In the genomic region with DNA sequence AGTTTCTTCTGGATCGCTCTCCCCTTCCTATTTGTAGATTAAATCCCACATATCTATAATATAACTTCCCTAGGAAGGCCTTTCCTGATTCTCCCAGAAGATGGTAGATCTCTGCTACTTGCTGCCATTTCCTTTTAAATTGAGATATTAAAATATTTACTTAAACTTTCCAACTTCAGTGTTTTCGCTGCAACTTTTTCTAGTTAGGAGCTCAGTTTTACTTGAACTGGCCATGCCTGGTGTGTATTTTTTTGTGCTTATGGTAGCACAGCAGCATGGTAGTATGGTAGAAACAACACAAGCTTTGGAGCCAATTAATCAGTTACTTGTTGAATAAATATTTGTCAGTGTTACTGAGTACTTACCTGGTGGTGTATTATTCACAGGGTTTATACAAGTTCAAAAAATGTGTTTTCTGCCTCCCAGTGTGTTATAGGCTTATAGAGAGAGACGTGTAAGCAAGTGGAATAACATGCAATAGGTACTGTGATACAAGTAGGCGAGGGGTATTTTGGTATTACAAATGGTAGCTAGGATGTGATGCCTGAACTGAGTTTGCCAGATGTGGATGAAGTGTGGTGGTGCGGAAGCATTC, we compare ENCODE assay signal across 17 cellular contexts. TPM values are rescaled to one million over a fixed set of nuclear protein-coding genes. Genes with fewer than 3 reads are reported as not detected.
DNase-seq lines count a peak whose midpoint lies in the region; ATAC-seq, FAIRE-seq and TF ChIP-seq lines count a peak whose summit lies in the region.
"Had no signal": no experiment of that assay in that cellular context is flagged by ENCODE, and none has a peak within 500 bp of the region (broad histone marks: within the 10 kb centered on the region; RNA-seq: fewer than 3 reads in every experiment).

No MANE protein-coding gene starts in this region.

- no peak for ATAC-seq in IMR-90 (ENCODE audit: low read depth)
- no peak for ATAC-seq in body of pancreas
- ATAC-seq in HepG2 = no peak
- no peak for ATAC-seq in HG02870 (IDR thresholded peaks at IDR 0.05; ENCODE audit: unreplicated experiment)
- ATAC-seq in HG03432 (IDR thresholded peaks at IDR 0.05; ENCODE audit: unreplicated experiment) = no peak
- ATAC-seq: GM23338 had no signal

- intact Hi-C loops in IMR-90 (cut with micrococcal nuclease) = no loop called here
- intact Hi-C loops in body of pancreas (cut with DNase I) = no loop called here
- intact Hi-C loops in HepG2 (cut with micrococcal nuclease; ENCODE audit: unreplicated experiment) = no loop called here

- H3K27me3 ChIP-seq in IMR-90 (ENCODE audit: control insufficient read depth, insufficient read depth, low read length) (no peaks in the 10 kb centered on the region), body of pancreas (no peaks in the 10 kb centered on the region), HepG2 (ENCODE audit: control insufficient read depth in 1 of 2, insufficient read depth in 2 of 2, low read length in 2 of 2) (no peaks in the 10 kb centered on the region; a peak in 1 of 5 replicates), mesendoderm (ENCODE audit: insufficient read depth, low read length, poor library complexity) (no peaks in the 10 kb centered on the region)
- H3K27me3 ChIP-seq: BLaER1 treated with 17β-estradiol and CSF1 and Interleukin-3, amounts not matched to agents 10 nM and 100 nM had no signal

- H3K14ac ChIP-seq in IMR-90 (replicated peaks; ENCODE audit: low read depth, low read length) = no peak overlapping the region

- H3K9me1 ChIP-seq in IMR-90 (ENCODE audit: insufficient read depth, low read length) = peaks cover 4% of the 10 kb centered on the region; the same call in 1 of the 2 replicates

- H3K4me3 ChIP-seq in IMR-90 (ENCODE audit: insufficient read depth, low read depth, low read length) = no peak overlapping the region
- H3K4me3 ChIP-seq in body of pancreas = no peak overlapping the region
- H3K4me3 ChIP-seq in HepG2 (replicated peaks in 1 of 3; ENCODE audit: insufficient read depth in 1 of 3, low read depth in 2 of 3, low read length in 3 of 3) = no peak overlapping the region; a peak in 1 of 6 replicates
- H3K4me3 ChIP-seq in mesendoderm (ENCODE audit: low read length) = no peak overlapping the region
- H3K4me3 ChIP-seq: BLaER1 treated with 17β-estradiol and CSF1 and Interleukin-3, amounts not matched to agents 10 nM and 100 nM; GM23338 had no signal

- peak overlapping the region; percentile 16; the same call in 1 of the 2 replicates for H3K23ac ChIP-seq in IMR-90 (ENCODE audit: low read depth, low read length)
- H3K23ac ChIP-seq in mesendoderm (ENCODE audit: low read length) = no peak overlapping the region

- H3K79me1 ChIP-seq in IMR-90 (ENCODE audit: low read depth in 1 of 2, low read length in 2 of 2) = peaks cover 31 to 47% of the 10 kb centered on the region in 2 experiments
- H3K79me1 ChIP-seq in mesendoderm (ENCODE audit: low read length) = peaks cover 18% of the 10 kb centered on the region

- H4K20me1 ChIP-seq in IMR-90 (ENCODE audit: insufficient read depth, low read length) = no peaks in the 10 kb centered on the region
- no peaks in the 10 kb centered on the region for H4K20me1 ChIP-seq in HepG2 (ENCODE audit: insufficient read depth, low read length)

- no peak overlapping the region for H3K18ac ChIP-seq in IMR-90 (ENCODE audit: low read depth, low read length)
- H3K18ac ChIP-seq in mesendoderm (ENCODE audit: low read length) = no peak overlapping the region

- H4K91ac ChIP-seq in IMR-90 (ENCODE audit: insufficient read depth, low read depth, low read length) = no peak overlapping the region

- no peak overlapping the region for H2BK120ac ChIP-seq in IMR-90 (ENCODE audit: low read depth, low read length)
- H2BK120ac ChIP-seq in mesendoderm (ENCODE audit: low read depth, low read length) = no peak overlapping the region

- H4K5ac ChIP-seq in IMR-90 (ENCODE audit: low read depth, low read length) (no peak overlapping the region), mesendoderm (ENCODE audit: low read length) (no peak overlapping the region)

- H2AFZ ChIP-seq in IMR-90 (replicated peaks; ENCODE audit: low read length, poor library complexity) (no peak overlapping the region), HepG2 (ENCODE audit: low read length) (no peak overlapping the region)
- H2AFZ ChIP-seq: GM23338 had no signal

- 93% methylated on average over 3 of the region's 5 CpGs; no CpG with 5 or more reads in 1 of the 2 experiments for WGBS in IMR-90 (ENCODE audit: extremely low coverage in 2 of 2, insufficient read length in 1 of 2), 2 experiments
- 66 to 71% methylated on average over 5 of the region's 5 CpGs for WGBS in body of pancreas, 2 donors
- WGBS in HepG2 (ENCODE audit: low lambda C conversion rate) = 96% methylated on average over 5 of the region's 5 CpGs
- no CpG with 5 or more reads among the region's 5 CpGs for WGBS in mesendoderm (ENCODE audit: extremely low coverage, insufficient coverage, low lambda C conversion rate)

- H2BK15ac ChIP-seq in IMR-90 (ENCODE audit: low read depth, low read length) (no peak overlapping the region), mesendoderm (replicated peaks; ENCODE audit: low read depth) (no peak overlapping the region)

- CTCF ChIA-PET in IMR-90 (lab: Yijun Ruan, JAX) = interaction anchor here (1.0 kb wide), 1 partner anchor 10 kb away, joined by 4 read pairs; no protein-coding TSS in a partner anchor
- CTCF ChIA-PET in HepG2 (lab: Yijun Ruan, JAX; ENCODE audit: low intra/inter-chr PET ratio, low total read pairs) = no interaction called here

- H3K27ac ChIP-seq in IMR-90 (ENCODE audit: insufficient read depth, low read length) (no peak overlapping the region), body of pancreas (peak overlapping the region in 3 of 4 donors; percentile 14 to 94 (median 91)), HepG2 (ENCODE audit: extremely low read length, insufficient read depth, low read length) (peak overlapping the region; percentile 91), mesendoderm (ENCODE audit: low read depth, low read length) (no peak overlapping the region)
- H3K27ac ChIP-seq: BLaER1 treated with 17β-estradiol and CSF1 and Interleukin-3, amounts not matched to agents 10 nM and 100 nM; HL-60 had no signal

- H2AK5ac ChIP-seq in IMR-90 (ENCODE audit: low read depth, low read length) = peak overlapping the region; percentile 54; the same call in 1 of the 2 replicates
- no peak overlapping the region for H2AK5ac ChIP-seq in mesendoderm (ENCODE audit: low read length)

- H3K56ac ChIP-seq in IMR-90 (ENCODE audit: extremely low read depth, insufficient read depth, low read length) (no peak overlapping the region), mesendoderm (ENCODE audit: low read length) (peak overlapping the region; percentile 38)

- dilution Hi-C loops in IMR-90 (cut with HindIII; ENCODE audit: low sequenced_read_pairs, unreplicated experiment) = no loop called here

- H2BK20ac ChIP-seq in IMR-90 (ENCODE audit: low read depth, low read length) = no peak overlapping the region

- no peak for FAIRE-seq in HepG2 (lab: Jason Lieb, UNC)
- FAIRE-seq: GM12891 had no signal

- TF ChIP-seq CTCF in IMR-90 (conservative IDR thresholded peaks at IDR 0.05; ENCODE audit: low read depth, low read length) (no peak), body of pancreas (IDR thresholded peaks at IDR 0.05) (no peak), HepG2 (CRISPR knock-in tag; IDR thresholded peaks at IDR 0.05) (no peak)

- in situ Hi-C loops in IMR-90 (cut with MboI; ENCODE audit: low sequenced_read_pairs) (loop anchor here (25.0 kb wide), 1 partner anchor 948 kb away; no protein-coding TSS in a partner anchor), HepG2 (cut with HindIII; ENCODE audit: extremely low pct_ligation_motif_present, low pct_unique_long_range_greater_than_20kb) (no loop called here)

- H4K8ac ChIP-seq in IMR-90 (ENCODE audit: low read depth in 2 of 2, low read length in 2 of 2) (no peak overlapping the region), mesendoderm (ENCODE audit: low read depth, low read length) (no peak overlapping the region)

- H3K4me1 ChIP-seq in IMR-90 (ENCODE audit: control insufficient read depth, insufficient read depth, low read length) (peaks cover 3% of the 10 kb centered on the region; the same call in 1 of the 2 replicates), body of pancreas (peaks cover 34% of the 10 kb centered on the region), HepG2 (ENCODE audit: insufficient read depth, low read length) (peaks cover 40% of the 10 kb centered on the region), mesendoderm (ENCODE audit: control insufficient read depth, low read depth, low read length) (peaks cover 1% of the 10 kb centered on the region)

- POLR2A ChIA-PET in IMR-90 (lab: Charles Lee; ENCODE audit: unreplicated experiment) = no interaction called here
- POLR2A ChIA-PET in HepG2 (lab: Yijun Ruan, JAX) = interaction anchor here (0.6 to 1.7 kb wide), 2 partner anchors 13 to 495 kb away, joined by 4 read pairs; no protein-coding TSS in a partner anchor

- H3K79me2 ChIP-seq in HepG2 (ENCODE audit: insufficient read depth, low read length) (peaks cover 23% of the 10 kb centered on the region), mesendoderm (ENCODE audit: control insufficient read depth, insufficient read depth, low read length) (peaks cover 8% of the 10 kb centered on the region)

- no peak for TF ChIP-seq EP300 in HepG2 (IDR thresholded peaks at IDR 0.05; ENCODE audit: low read depth in 2 of 2, low read length in 2 of 2)
- TF ChIP-seq EP300 in HepG2 (CRISPR knock-in tag; IDR thresholded peaks at IDR 0.05; ENCODE audit: borderline replicate concordance) = no peak

- TF ChIP-seq RAD21 in IMR-90 (IDR thresholded peaks at IDR 0.05; ENCODE audit: low read length) = no peak
- TF ChIP-seq RAD21 in HepG2 (CRISPR knock-in tag; IDR thresholded peaks at IDR 0.05) = no peak

- DNase-seq in IMR-90 (no peak), body of pancreas (no peak), HepG2 (ENCODE audit: low spot score) (no peak), mesendoderm (no peak), NOMO-1 treated with DMSO at 0.1 percent for 48 hours (lab: John Stamatoyannopoulos, UW; ENCODE audit: unreplicated experiment) (no peak), NCI-H526 (lab: John Stamatoyannopoulos, UW) (no peak)
- DNase-seq: ACHN; Calu3; CD4-positive, alpha-beta T cell; DMS 273 treated with DMSO at 0.1 percent for 48 hours; H7 had no signal

- TF ChIP-seq POLR2A in IMR-90 (IDR thresholded peaks at IDR 0.05; ENCODE audit: low read depth, low read length) = no peak
- no peak for TF ChIP-seq POLR2A in body of pancreas (IDR thresholded peaks at IDR 0.05)
- no peak for TF ChIP-seq POLR2A in HepG2 (IDR thresholded peaks at IDR 0.05; ENCODE audit: insufficient read depth in 1 of 2, low read depth in 2 of 2, low read length in 2 of 2)

- BruUV-seq in IMR-90 (replicated peaks; lab: Mats Ljungman, UMichigan) (no TSS peak), HepG2 (replicated peaks; lab: Mats Ljungman, UMichigan) (no TSS peak)

- H3K9ac ChIP-seq in IMR-90 (ENCODE audit: low read depth, low read length) (no peak overlapping the region), HepG2 (ENCODE audit: insufficient read depth, low read depth, low read length) (peak overlapping the region; percentile 33; the same call in 1 of the 2 replicates), mesendoderm (ENCODE audit: low read length) (no peak overlapping the region)
- H3K9ac ChIP-seq: BLaER1 treated with 17β-estradiol and CSF1 and Interleukin-3, amounts not matched to agents 10 nM and 100 nM had no signal

- H3K4ac ChIP-seq in IMR-90 (ENCODE audit: low read depth, low read length) (no peak overlapping the region), mesendoderm (ENCODE audit: low read depth, low read length) (no peak overlapping the region)

- 0 out of 2 replicates have a peak, but pooled peaks cover 1% of the 10 kb centered on the region for H3K36me3 ChIP-seq in IMR-90 (ENCODE audit: control insufficient read depth, insufficient read depth, low read length)
- H3K36me3 ChIP-seq in body of pancreas (replicated peaks in 1 of 2; ENCODE audit: insufficient read depth in 1 of 2, low read depth in 2 of 2) = no peaks in the 10 kb centered on the region
- H3K36me3 ChIP-seq in HepG2 (replicated peaks in 1 of 2; ENCODE audit: control insufficient read depth in 1 of 2, insufficient read depth in 2 of 2, low read length in 2 of 2) = peaks cover 1 to 11% of the 10 kb centered on the region in 2 experiments; a peak in 3 of 5 replicates
- no peaks in the 10 kb centered on the region for H3K36me3 ChIP-seq in mesendoderm (ENCODE audit: control insufficient read depth, insufficient read depth, low read length)

- no peak overlapping the region for H2AK9ac ChIP-seq in IMR-90 (replicated peaks; ENCODE audit: low read depth, low read length, poor library complexity)

- H2BK5ac ChIP-seq in IMR-90 (ENCODE audit: low read depth, low read length, poor library complexity, severe bottlenecking) = no peak overlapping the region
- H2BK5ac ChIP-seq in mesendoderm (ENCODE audit: low read length) = no peak overlapping the region

- H3K4me2 ChIP-seq in IMR-90 (ENCODE audit: low read depth, low read length) (no peak overlapping the region), HepG2 (ENCODE audit: low read depth, low read length) (peak overlapping the region; percentile 98), mesendoderm (ENCODE audit: low read length) (no peak overlapping the region)
- H3K4me2 ChIP-seq: GM23338 had no signal

- no peaks in the 10 kb centered on the region for H3K9me3 ChIP-seq in IMR-90 (ENCODE audit: control insufficient read depth, insufficient read depth, low read length)
- no peaks in the 10 kb centered on the region for H3K9me3 ChIP-seq in body of pancreas
- no peaks in the 10 kb centered on the region for H3K9me3 ChIP-seq in HepG2 (ENCODE audit: low read length)
- H3K9me3 ChIP-seq: BLaER1 treated with 17β-estradiol and CSF1 and Interleukin-3, amounts not matched to agents 10 nM and 100 nM had no signal

RNA-seq across cellular contexts. Expression of a gene that starts 2.9 kb away (rescaled TPM):
- 15.4 and 20.0 TPM in 2 replicates for total RNA-seq in IMR-90 (2012; rRNA removed)
- polyA plus RNA-seq in IMR-90 (2012; rRNA removed) = 6.4 and 6.9 TPM in 2 replicates
- polyA plus RNA-seq in IMR-90 (2012; cell fraction: cytosol; rRNA removed) = 2.2 and 2.8 TPM in 2 replicates
- polyA plus RNA-seq in IMR-90 (2012; cell fraction: nucleus; rRNA removed; ENCODE audit: low replicate concordance) = 1.5 and 5.6 TPM in 2 replicates
- total RNA-seq in body of pancreas = 1 to 10 TPM; 9.1 to 9.2 TPM
- total RNA-seq in HepG2 (2016; rRNA removed; fragmentation: Illumina TruSeq; extraction: Trizol) = 13.1 and 22.9 TPM in 2 replicates
- 1.1 and 1.4 TPM in 2 replicates for total RNA-seq in HepG2 (2016; cell fraction: cytosol; rRNA removed; fragmentation: Illumina TruSeq; extraction: Trizol; ENCODE audit: low read depth)
- 13.2 and 22.1 TPM in 2 replicates for total RNA-seq in HepG2 (2016; cell fraction: insoluble cytoplasmic fraction; rRNA removed; fragmentation: Illumina TruSeq; extraction: Trizol)
- 3.1 and 3.8 TPM in 2 replicates for total RNA-seq in HepG2 (2016; cell fraction: membrane; rRNA removed; fragmentation: Illumina TruSeq; extraction: Trizol)
- 13.2 and 13.8 TPM in 2 replicates for total RNA-seq in HepG2 (2016; cell fraction: nucleus; rRNA removed; fragmentation: Illumina TruSeq; extraction: Trizol)
- polyA plus RNA-seq in HepG2 (2011; rRNA removed) = 4.0 and 4.8 TPM in 2 replicates
- 2.9 and 4.1 TPM in 2 replicates for polyA plus RNA-seq in HepG2 (2011; cell fraction: cytosol; rRNA removed)
- polyA plus RNA-seq in HepG2 (2011; cell fraction: nucleus; rRNA removed) = 2.0 and 2.7 TPM in 2 replicates
- polyA plus RNA-seq in HepG2 (2012) = 5.3 and 7.7 TPM in 2 replicates
- polyA plus RNA-seq in HepG2 (2016; cell fraction: cytosol; fragmentation: Illumina TruSeq; extraction: Trizol; ENCODE audit: low read depth) = 0.49 and 0.57 TPM in 2 replicates
- 14.8 and 15.7 TPM in 2 replicates for polyA plus RNA-seq in HepG2 (2016; cell fraction: insoluble cytoplasmic fraction; fragmentation: Illumina TruSeq; extraction: Trizol; ENCODE audit: low read depth)
- 1.3 and 1.4 TPM in 2 replicates for polyA plus RNA-seq in HepG2 (2016; cell fraction: membrane; fragmentation: Illumina TruSeq; extraction: Trizol; ENCODE audit: low read depth)
- polyA plus RNA-seq in HepG2 (2016; cell fraction: nucleus; fragmentation: Illumina TruSeq; extraction: Trizol; ENCODE audit: insufficient read depth, low read depth) = 6.5 and 7.8 TPM in 2 replicates
- 5.8 and 15.3 TPM in 2 replicates for polyA minus RNA-seq in HepG2 (2011; rRNA and poly(A)+ RNA removed; ENCODE audit: low replicate concordance)
- polyA minus RNA-seq in HepG2 (2011; cell fraction: cytosol; rRNA and poly(A)+ RNA removed) = 6.1 and 6.5 TPM in 2 replicates
- 19.1 and 22.5 TPM in 2 replicates for polyA minus RNA-seq in HepG2 (2011; cell fraction: nucleus; rRNA and poly(A)+ RNA removed)
- 11.4 TPM for polyA plus RNA-seq in mesendoderm (2013, experiment 1 of 2)
- 11.4 TPM for polyA plus RNA-seq in mesendoderm (2013, experiment 2 of 2)

RNA-seq across cellular contexts. Expression of a gene that starts 58.0 kb away (rescaled TPM):
- total RNA-seq in IMR-90 (2012; rRNA removed) = 26.4 and 32.8 TPM in 2 replicates
- polyA plus RNA-seq in IMR-90 (2012; rRNA removed) = 6.0 and 7.3 TPM in 2 replicates
- polyA plus RNA-seq in IMR-90 (2012; cell fraction: cytosol; rRNA removed) = 2.3 and 3.3 TPM in 2 replicates
- 3.4 and 22.1 TPM in 2 replicates for polyA plus RNA-seq in IMR-90 (2012; cell fraction: nucleus; rRNA removed; ENCODE audit: low replicate concordance)
- 10 to 100 TPM; 16.1 to 19.1 TPM for total RNA-seq in body of pancreas
- 4.6 TPM in 2 replicates for total RNA-seq in HepG2 (2016; rRNA removed; fragmentation: Illumina TruSeq; extraction: Trizol)
- 1.1 and 1.3 TPM in 2 replicates for total RNA-seq in HepG2 (2016; cell fraction: cytosol; rRNA removed; fragmentation: Illumina TruSeq; extraction: Trizol; ENCODE audit: low read depth)
- 3.7 and 4.3 TPM in 2 replicates for total RNA-seq in HepG2 (2016; cell fraction: insoluble cytoplasmic fraction; rRNA removed; fragmentation: Illumina TruSeq; extraction: Trizol)
- total RNA-seq in HepG2 (2016; cell fraction: membrane; rRNA removed; fragmentation: Illumina TruSeq; extraction: Trizol) = 1.4 and 2.2 TPM in 2 replicates
- 5.1 and 5.6 TPM in 2 replicates for total RNA-seq in HepG2 (2016; cell fraction: nucleus; rRNA removed; fragmentation: Illumina TruSeq; extraction: Trizol)
- polyA plus RNA-seq in HepG2 (2011; rRNA removed) = 24.1 and 29.2 TPM in 2 replicates
- polyA plus RNA-seq in HepG2 (2011; cell fraction: cytosol; rRNA removed) = 10.5 and 16.7 TPM in 2 replicates
- 21.9 and 33.5 TPM in 2 replicates for polyA plus RNA-seq in HepG2 (2011; cell fraction: nucleus; rRNA removed)
- 16.7 and 20.6 TPM in 2 replicates for polyA plus RNA-seq in HepG2 (2012)
- 0.17 and 0.33 TPM in 2 replicates for polyA plus RNA-seq in HepG2 (2016; cell fraction: cytosol; fragmentation: Illumina TruSeq; extraction: Trizol; ENCODE audit: low read depth)
- polyA plus RNA-seq in HepG2 (2016; cell fraction: insoluble cytoplasmic fraction; fragmentation: Illumina TruSeq; extraction: Trizol; ENCODE audit: low read depth) = 1.5 and 1.6 TPM in 2 replicates
- polyA plus RNA-seq in HepG2 (2016; cell fraction: membrane; fragmentation: Illumina TruSeq; extraction: Trizol; ENCODE audit: low read depth) = 0.25 and 0.38 TPM in 2 replicates
- polyA plus RNA-seq in HepG2 (2016; cell fraction: nucleus; fragmentation: Illumina TruSeq; extraction: Trizol; ENCODE audit: insufficient read depth, low read depth) = 4.4 and 4.8 TPM in 2 replicates
- 9.5 and 54.7 TPM in 2 replicates for polyA minus RNA-seq in HepG2 (2011; rRNA and poly(A)+ RNA removed; ENCODE audit: low replicate concordance)
- polyA minus RNA-seq in HepG2 (2011; cell fraction: cytosol; rRNA and poly(A)+ RNA removed) = 41.0 and 60.4 TPM in 2 replicates
- polyA minus RNA-seq in HepG2 (2011; cell fraction: nucleus; rRNA and poly(A)+ RNA removed) = 73.6 and 109 TPM in 2 replicates
- 2.1 TPM for polyA plus RNA-seq in mesendoderm (2013, experiment 1 of 2)
- polyA plus RNA-seq in mesendoderm (2013, experiment 2 of 2) = 1.6 TPM

Comparison
In these comparisons a context has a peak if more than half of its experiments do, and no peak if none do; other contexts are left out.
1. H3K27ac ChIP-seq: peak in body of pancreas (3 of 4) and HepG2 (single experiment); none in IMR-90 (single experiment) and mesendoderm (single experiment).